Comparison of ENCODE assay signal across 13 cellular contexts in the genomic region with DNA sequence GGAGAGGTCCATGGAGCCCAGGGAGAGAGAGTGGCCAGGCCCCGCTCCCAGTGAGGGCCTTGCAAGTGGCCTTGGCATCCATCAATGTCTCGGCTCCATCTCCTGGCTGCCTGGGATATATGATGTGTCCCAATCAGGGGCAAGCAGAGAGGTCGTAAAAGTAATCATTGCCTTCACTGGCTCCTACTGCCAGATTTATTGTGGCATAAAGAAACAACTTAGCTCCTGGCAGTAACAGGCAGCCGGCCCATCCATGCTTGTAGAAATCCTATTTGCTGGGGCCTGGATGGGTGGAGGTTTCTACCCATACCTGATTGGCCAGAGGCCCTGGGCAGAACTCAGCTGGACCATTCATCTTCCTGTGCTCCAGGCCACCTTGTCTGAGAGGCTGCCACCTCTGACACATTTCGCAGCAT.
"Had no signal": no experiment of that assay in that cellular context is flagged by ENCODE, and none has a peak within 500 bp of the region (broad histone marks: within the 10 kb centered on the region; RNA-seq: fewer than 3 reads in every experiment).

No MANE protein-coding gene starts in this region.

- H3K36me3 Mint-ChIP-seq: immature natural killer cell; naive B cell; stimulated activated memory B cell treated with anti-CD40 and anti-IgM and Interleukin-4, amounts not matched to agents 10 μg/mL and 1 μg/mL and 100 μg/mL, for 72 hours had no signal

- ATAC-seq: activated naive CD8-positive, alpha-beta T cell treated with anti-CD3 and anti-CD28 coated beads, Interleukin-2, amount 50 U/mL, for 24 hours; left cardiac atrium; stimulated activated memory B cell treated with anti-CD40 and anti-IgM and Interleukin-4, amounts not matched to agents 10 μg/mL and 1 μg/mL and 100 μg/mL, for 72 hours had no signal

- DNase-seq: activated B cell treated with CpG ODN at 0.5 μM for 24 hours; activated naive CD4-positive, alpha-beta T cell treated with Interleukin-2 at 50 U/mL for 16 hours; activated naive CD8-positive, alpha-beta T cell treated with anti-CD3 and anti-CD28 coated beads, Interleukin-2, amount 50 U/mL, for 24 hours; cerebellar nuclear complex; effector memory CD4-positive, alpha-beta T cell; immature natural killer cell; left cardiac atrium; naive B cell had no signal

- H3K9me3 Mint-ChIP-seq: activated CD4-positive, alpha-beta T cell treated with anti-CD3 and anti-CD28 coated beads, Interleukin-2, amount 10 ng/mL, durations not matched to agents 24 days and 14 days; T-helper 2 cell treated with Interferon-gamma antibody and Interleukin-4, amounts not matched to agents 5 μg/mL and 100 μg/mL, for 36 hours had no signal

- H3K4me1 Mint-ChIP-seq: activated B cell treated with CpG ODN at 0.5 μM for 24 hours; activated CD4-positive, alpha-beta T cell treated with anti-CD3 and anti-CD28 coated beads, Interleukin-2, amount 10 ng/mL, durations not matched to agents 24 days and 14 days; activated naive CD8-positive, alpha-beta T cell treated with anti-CD3 and anti-CD28 coated beads, Interleukin-2, amount 50 U/mL, for 24 hours; immature natural killer cell; naive B cell; stimulated activated memory B cell treated with anti-CD40 and anti-IgM and Interleukin-4, amounts not matched to agents 10 μg/mL and 1 μg/mL and 100 μg/mL, for 72 hours had no signal

- H3K27ac Mint-ChIP-seq: activated B cell treated with CpG ODN at 0.5 μM for 24 hours; activated CD4-positive, alpha-beta T cell treated with anti-CD3 and anti-CD28 coated beads, Interleukin-2, amount 10 ng/mL, durations not matched to agents 24 days and 14 days; activated naive CD8-positive, alpha-beta T cell treated with anti-CD3 and anti-CD28 coated beads, Interleukin-2, amount 50 U/mL, for 24 hours; activated T-helper 1 cell treated with anti-CD3 and anti-CD28 coated beads, Interleukin-12 subunit alpha, Interleukin-12 subunit beta, Interleukin-2, Interleukin-4 antibody, amounts not matched to agents 30 ng/mL and 10 ng/mL and 1 ng/mL, durations not matched to agents 14 hours and 24 hours and 36 hours; immature natural killer cell; naive B cell; stimulated activated memory B cell treated with anti-CD40 and anti-IgM and Interleukin-4, amounts not matched to agents 10 μg/mL and 1 μg/mL and 100 μg/mL, for 72 hours; T-helper 2 cell treated with Interferon-gamma antibody and Interleukin-4, amounts not matched to agents 5 μg/mL and 100 μg/mL, for 36 hours had no signal

- H3K27ac ChIP-seq: parathyroid adenoma had no signal

- H3K4me1 ChIP-seq: parathyroid adenoma had no signal

- H3K4me3 Mint-ChIP-seq: activated B cell treated with CpG ODN at 0.5 μM for 24 hours; activated CD4-positive, alpha-beta T cell treated with anti-CD3 and anti-CD28 coated beads, Interleukin-2, amount 10 ng/mL, durations not matched to agents 24 days and 14 days; activated naive CD8-positive, alpha-beta T cell treated with anti-CD3 and anti-CD28 coated beads, Interleukin-2, amount 50 U/mL, for 24 hours; activated T-helper 1 cell treated with anti-CD3 and anti-CD28 coated beads, Interleukin-12 subunit alpha, Interleukin-12 subunit beta, Interleukin-2, Interleukin-4 antibody, amounts not matched to agents 30 ng/mL and 10 ng/mL and 1 ng/mL, durations not matched to agents 14 hours and 24 hours and 36 hours; immature natural killer cell; stimulated activated memory B cell treated with anti-CD40 and anti-IgM and Interleukin-4, amounts not matched to agents 10 μg/mL and 1 μg/mL and 100 μg/mL, for 72 hours; T-helper 2 cell treated with Interferon-gamma antibody and Interleukin-4, amounts not matched to agents 5 μg/mL and 100 μg/mL, for 36 hours had no signal

- H3K27me3 Mint-ChIP-seq: activated CD4-positive, alpha-beta T cell treated with anti-CD3 and anti-CD28 coated beads, Interleukin-2, amount 10 ng/mL, durations not matched to agents 24 days and 14 days had no signal
